In genomic region chr2:128756372-128756730, GRCh38 we compare ENCODE assay signal across 2 cellular contexts.
A peak's percentile ranks its signal among the peaks of the same experiment; 100 is the strongest.
TF ChIP-seq lines count a peak whose summit lies in the region.

No MANE protein-coding gene starts in this region.

TF ChIP-seq in SK-N-SH, 30 proteins besides CTCF, POLR2A, EP300 and RAD21:
- no peak for TF ChIP-seq REST (IDR thresholded peaks at IDR 0.05; ENCODE audit: low read depth, low read length)
- no peak for TF ChIP-seq TCF12 (IDR thresholded peaks at IDR 0.05)
- peak; percentile 76; the same call in 1 of the 2 replicates for TF ChIP-seq MXI1 (IDR thresholded peaks at IDR 0.05; ENCODE audit: low read depth, low read length)

TF ChIP-seq in SK-N-SH treated with all-trans-retinoic acid at 6 μM for 48 hours, 23 proteins besides CTCF, POLR2A, EP300 and RAD21 (continued from another document):
- no peak for TF ChIP-seq TOX (CRISPR knock-in tag; IDR thresholded peaks at IDR 0.05; ENCODE audit: borderline replicate concordance)
- TF ChIP-seq ZNF70 (CRISPR knock-in tag; IDR thresholded peaks at IDR 0.05): no peak
- no peak for TF ChIP-seq CSDC2 (CRISPR knock-in tag; IDR thresholded peaks at IDR 0.05)
- TF ChIP-seq ZFP3 (CRISPR knock-in tag; IDR thresholded peaks at IDR 0.05): no peak
- TF ChIP-seq, protein P1, sequence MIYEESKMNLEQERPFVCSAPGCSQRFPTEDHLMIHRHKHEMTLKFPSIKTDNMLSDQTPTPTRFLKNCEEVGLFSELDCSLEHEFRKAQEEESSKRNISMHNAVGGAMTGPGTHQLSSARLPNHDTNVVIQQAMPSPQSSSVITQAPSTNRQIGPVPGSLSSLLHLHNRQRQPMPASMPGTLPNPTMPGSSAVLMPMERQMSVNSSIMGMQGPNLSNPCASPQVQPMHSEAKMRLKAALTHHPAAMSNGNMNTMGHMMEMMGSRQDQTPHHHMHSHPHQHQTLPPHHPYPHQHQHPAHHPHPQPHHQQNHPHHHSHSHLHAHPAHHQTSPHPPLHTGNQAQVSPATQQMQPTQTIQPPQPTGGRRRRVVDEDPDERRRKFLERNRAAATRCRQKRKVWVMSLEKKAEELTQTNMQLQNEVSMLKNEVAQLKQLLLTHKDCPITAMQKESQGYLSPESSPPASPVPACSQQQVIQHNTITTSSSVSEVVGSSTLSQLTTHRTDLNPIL (CRISPR knock-in tag; IDR thresholded peaks at IDR 0.05; ENCODE audit: low read depth): no peak
- TF ChIP-seq, protein P2, sequence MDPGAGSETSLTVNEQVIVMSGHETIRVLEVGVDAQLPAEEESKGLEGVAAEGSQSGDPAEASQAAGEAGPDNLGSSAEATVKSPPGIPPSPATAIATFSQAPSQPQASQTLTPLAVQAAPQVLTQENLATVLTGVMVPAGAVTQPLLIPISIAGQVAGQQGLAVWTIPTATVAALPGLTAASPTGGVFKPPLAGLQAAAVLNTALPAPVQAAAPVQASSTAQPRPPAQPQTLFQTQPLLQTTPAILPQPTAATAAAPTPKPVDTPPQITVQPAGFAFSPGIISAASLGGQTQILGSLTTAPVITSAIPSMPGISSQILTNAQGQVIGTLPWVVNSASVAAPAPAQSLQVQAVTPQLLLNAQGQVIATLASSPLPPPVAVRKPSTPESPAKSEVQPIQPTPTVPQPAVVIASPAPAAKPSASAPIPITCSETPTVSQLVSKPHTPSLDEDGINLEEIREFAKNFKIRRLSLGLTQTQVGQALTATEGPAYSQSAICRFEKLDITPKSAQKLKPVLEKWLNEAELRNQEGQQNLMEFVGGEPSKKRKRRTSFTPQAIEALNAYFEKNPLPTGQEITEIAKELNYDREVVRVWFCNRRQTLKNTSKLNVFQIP (CRISPR knock-in tag; IDR thresholded peaks at IDR 0.05; ENCODE audit: borderline replicate concordance, low read depth): no peak
- no peak for TF ChIP-seq RARB (CRISPR knock-in tag; IDR thresholded peaks at IDR 0.05)
